In the genomic region with DNA sequence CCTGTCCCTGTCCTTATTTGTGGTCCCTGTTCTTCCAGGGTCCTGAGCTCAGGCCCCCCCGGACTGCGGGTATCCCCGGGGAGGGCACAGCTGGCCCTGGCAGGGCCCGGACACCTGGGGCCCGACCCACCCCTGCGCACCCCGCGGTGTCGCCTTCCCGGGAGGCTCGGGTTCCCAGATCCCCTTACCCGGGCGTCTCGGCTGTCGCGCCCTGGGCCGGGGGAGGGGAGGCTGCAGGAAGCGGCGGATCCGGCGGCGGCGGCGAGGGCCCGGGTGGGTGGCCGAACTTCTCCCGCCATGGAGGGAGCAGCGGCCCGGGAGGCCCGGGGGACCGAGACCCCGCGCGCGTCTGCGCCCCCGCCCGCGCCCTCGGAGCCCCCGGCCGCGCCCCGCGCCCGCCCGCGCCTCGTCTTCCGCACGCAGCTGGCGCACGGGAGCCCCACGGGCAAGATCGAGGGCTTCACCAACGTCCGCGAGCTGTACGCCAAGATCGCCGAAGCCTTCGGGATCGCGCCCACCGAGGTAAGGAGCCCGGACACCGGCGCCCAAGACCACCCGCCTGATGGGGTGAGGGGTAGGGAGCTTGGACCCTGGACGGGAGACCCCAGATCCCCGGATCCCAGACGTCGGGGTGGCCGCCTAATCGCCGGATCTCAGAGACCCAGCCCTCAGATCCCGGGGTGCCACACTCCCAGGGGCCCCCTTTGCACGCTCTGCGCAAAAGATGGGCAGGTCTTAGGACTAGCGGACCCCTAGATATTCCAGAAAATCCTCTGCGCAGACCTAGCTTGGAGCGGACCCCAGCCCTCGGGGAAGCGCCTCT, we compare ENCODE assay signal across 9 cellular contexts. TPM values are rescaled to one million over a fixed set of nuclear protein-coding genes. Genes with fewer than 3 reads are reported as not detected.
A peak's percentile ranks its signal among the peaks of the same experiment; 100 is the strongest.
DNase-seq lines count a peak whose midpoint lies in the region; ATAC-seq, FAIRE-seq and TF ChIP-seq lines count a peak whose summit lies in the region.
"Had no signal": no experiment of that assay in that cellular context is flagged by ENCODE, and none has a peak within 500 bp of the region (broad histone marks: within the 10 kb centered on the region; RNA-seq: fewer than 3 reads in every experiment).

Gene GIPC3 (plus strand): TSS at position 178 of the 823 bp plus-strand sequence. CDS start 120 bp downstream, at position 298.

- no peak for TF ChIP-seq RAD21 in HepG2 (CRISPR knock-in tag; IDR thresholded peaks at IDR 0.05)

- H3K9me3 Mint-ChIP-seq in activated naive CD8-positive, alpha-beta T cell (ENCODE audit: low read depth): no peaks in the 10 kb centered on the region
- H3K9me3 Mint-ChIP-seq in activated naive CD8-positive, alpha-beta T cell treated with anti-CD3 and anti-CD28 coated beads, Interleukin-2, amount 50 U/mL, for 24 hours: no peaks in the 10 kb centered on the region

- no peaks in the 10 kb centered on the region for H3K9me3 ChIP-seq in HepG2 (ENCODE audit: low read length)
- H3K9me3 ChIP-seq in tibial artery: no peaks in the 10 kb centered on the region

- no peak for TF ChIP-seq POLR2A in HepG2 (IDR thresholded peaks at IDR 0.05; ENCODE audit: insufficient read depth in 1 of 2, low read depth in 2 of 2, low read length in 2 of 2)

- TF ChIP-seq EP300 in HepG2 (IDR thresholded peaks at IDR 0.05; ENCODE audit: low read depth in 2 of 2, low read length in 2 of 2) (no peak), HepG2 (CRISPR knock-in tag; IDR thresholded peaks at IDR 0.05; ENCODE audit: borderline replicate concordance) (no peak)

- no peak for FAIRE-seq in HepG2 (lab: Jason Lieb, UNC)

- no peak for DNase-seq in activated naive CD8-positive, alpha-beta T cell treated with anti-CD3 and anti-CD28 coated beads, Interleukin-2, amount 50 U/mL, for 24 hours
- DNase-seq in astrocyte of the cerebellum (ENCODE audit: low read depth) (no peak), HepG2 (ENCODE audit: low spot score) (no peak), tibial artery (no peak), medulla oblongata (ENCODE audit: extremely low spot score) (no peak), DMS 273 (lab: John Stamatoyannopoulos, UW; ENCODE audit: unreplicated experiment) (no peak)

- in situ Hi-C loops in astrocyte of the cerebellum (cut with HindIII; ENCODE audit: low sequenced_read_pairs): no loop called here
- in situ Hi-C loops in HepG2 (cut with HindIII; ENCODE audit: extremely low pct_ligation_motif_present, low pct_unique_long_range_greater_than_20kb): no loop called here

- no peaks in the 10 kb centered on the region for H4K20me1 ChIP-seq in HepG2 (ENCODE audit: insufficient read depth, low read length)

- H3K36me3 ChIP-seq in HepG2 (replicated peaks in 1 of 2; ENCODE audit: control insufficient read depth in 1 of 2, insufficient read depth in 2 of 2, low read length in 2 of 2): no peaks in the 10 kb centered on the region
- H3K36me3 ChIP-seq in tibial artery: peaks cover 0 to 7% (median 6%) of the 10 kb centered on the region in 3 donors

- H3K4me1 ChIP-seq in HepG2 (ENCODE audit: insufficient read depth, low read length): 0 out of 2 replicates have a peak, but pooled peaks cover under 1% of the 10 kb centered on the region
- peaks cover 0 to 29% (median 21%) of the 10 kb centered on the region in 4 donors for H3K4me1 ChIP-seq in tibial artery

- no peak within 1 kb of the TSS for H3K27ac ChIP-seq in HepG2 (ENCODE audit: extremely low read length, insufficient read depth, low read length)
- peak within 1 kb of the TSS in 1 of 2 donors; percentile 17 for H3K27ac ChIP-seq in tibial artery
- H3K27ac ChIP-seq: C4-2B had no signal

- no CpG with 5 or more reads among the region's 84 CpGs for WGBS in HepG2 (ENCODE audit: low lambda C conversion rate)

- H2AFZ ChIP-seq in HepG2 (ENCODE audit: low read length): no peak within 1 kb of the TSS

- POLR2A ChIA-PET in HepG2 (lab: Yijun Ruan, JAX): no interaction called here

- CTCF ChIA-PET in HepG2 (lab: Yijun Ruan, JAX; ENCODE audit: low intra/inter-chr PET ratio, low total read pairs): interaction anchor here (1.4 kb wide), 1 partner anchor 40 kb away, joined by 5 read pairs; no protein-coding TSS in a partner anchor

- peak within 1 kb of the TSS; percentile 51; the same call in 1 of the 2 replicates for H3K4me2 ChIP-seq in HepG2 (ENCODE audit: low read depth, low read length)

- H3K27me3 ChIP-seq in HepG2 (ENCODE audit: control insufficient read depth in 1 of 2, insufficient read depth in 2 of 2, low read length in 2 of 2) (peaks cover 2 to 23% of the 10 kb centered on the region in 2 experiments; a peak in 4 of 5 replicates), tibial artery (peaks cover 0 to 4% of the 10 kb centered on the region in 2 donors)

- H3K36me3 Mint-ChIP-seq in activated naive CD8-positive, alpha-beta T cell: peaks cover 2% of the 10 kb centered on the region
- H3K36me3 Mint-ChIP-seq in activated naive CD8-positive, alpha-beta T cell treated with anti-CD3 and anti-CD28 coated beads, Interleukin-2, amount 50 U/mL, for 24 hours (ENCODE audit: low read depth): no peaks in the 10 kb centered on the region

- ATAC-seq in activated naive CD8-positive, alpha-beta T cell treated with anti-CD3 and anti-CD28 coated beads, Interleukin-2, amount 50 U/mL, for 24 hours: no peak
- ATAC-seq in HepG2: no peak
- ATAC-seq in HG03521 (IDR thresholded peaks at IDR 0.05; ENCODE audit: unreplicated experiment): no peak

- H3K27ac Mint-ChIP-seq in activated naive CD8-positive, alpha-beta T cell: no peak within 1 kb of the TSS
- H3K27ac Mint-ChIP-seq in activated naive CD8-positive, alpha-beta T cell treated with anti-CD3 and anti-CD28 coated beads, Interleukin-2, amount 50 U/mL, for 24 hours: no peak within 1 kb of the TSS

- H3K4me3 Mint-ChIP-seq in activated naive CD8-positive, alpha-beta T cell: peak within 1 kb of the TSS; percentile 44
- H3K4me3 Mint-ChIP-seq in activated naive CD8-positive, alpha-beta T cell treated with anti-CD3 and anti-CD28 coated beads, Interleukin-2, amount 50 U/mL, for 24 hours: no peak within 1 kb of the TSS

- H3K4me3 ChIP-seq in astrocyte of the cerebellum (ENCODE audit: low read depth, low read length) (peak within 1 kb of the TSS; percentile 16), HepG2 (replicated peaks in 1 of 3; ENCODE audit: insufficient read depth in 1 of 3, low read depth in 2 of 3, low read length in 3 of 3) (peak within 1 kb of the TSS in 1 of 3 experiments; percentile 45; a peak in 1 of 6 replicates), tibial artery (peak within 1 kb of the TSS; percentile 37 to 41)

- no peaks in the 10 kb centered on the region for H3K27me3 Mint-ChIP-seq in activated naive CD8-positive, alpha-beta T cell
- H3K27me3 Mint-ChIP-seq in activated naive CD8-positive, alpha-beta T cell treated with anti-CD3 and anti-CD28 coated beads, Interleukin-2, amount 50 U/mL, for 24 hours: no peaks in the 10 kb centered on the region

- H3K79me2 ChIP-seq in HepG2 (ENCODE audit: insufficient read depth, low read length): no peaks in the 10 kb centered on the region

- BruUV-seq in HepG2 (replicated peaks; lab: Mats Ljungman, UMichigan): no TSS peak

- no peak for TF ChIP-seq CTCF in astrocyte of the cerebellum (IDR thresholded peaks at IDR 0.05; ENCODE audit: low read depth, low read length, missing control alignments)
- no peak for TF ChIP-seq CTCF in HepG2 (CRISPR knock-in tag; IDR thresholded peaks at IDR 0.05)
- no peak for TF ChIP-seq CTCF in tibial artery (IDR thresholded peaks at IDR 0.05)

- H3K9ac ChIP-seq in HepG2 (ENCODE audit: insufficient read depth, low read depth, low read length): no peak within 1 kb of the TSS

- peaks cover 3% of the 10 kb centered on the region for H3K4me1 Mint-ChIP-seq in activated naive CD8-positive, alpha-beta T cell (ENCODE audit: low read depth)
- H3K4me1 Mint-ChIP-seq in activated naive CD8-positive, alpha-beta T cell treated with anti-CD3 and anti-CD28 coated beads, Interleukin-2, amount 50 U/mL, for 24 hours: no peaks in the 10 kb centered on the region

- intact Hi-C loops in HepG2 (cut with micrococcal nuclease; ENCODE audit: unreplicated experiment) (no loop called here), tibial artery (cut with DNase I; ENCODE audit: low total_unique reads) (loop anchor here (2.0 kb wide), 1 partner anchor 33 kb away; no protein-coding TSS in a partner anchor)

TF ChIP-seq in HepG2, 621 proteins besides CTCF, POLR2A, EP300 and RAD21:
- TF ChIP-seq ZNF713 (CRISPR knock-in tag; IDR thresholded peaks at IDR 0.05) (no peak), ZNF329 (CRISPR knock-in tag; IDR thresholded peaks at IDR 0.05; ENCODE audit: low read depth) (peak; percentile 91; the same call in 1 of the 2 replicates), HNRNPLL (IDR thresholded peaks at IDR 0.05; ENCODE audit: low read depth, low read length, poor library complexity, severe bottlenecking) (peak; percentile 44), ZNF501 (CRISPR knock-in tag; IDR thresholded peaks at IDR 0.05) (0 out of 2 replicates have a peak, but pooled peaks have one; percentile 29)

RNA-seq across cellular contexts. Expression of gene GIPC3, which starts in this region (rescaled TPM):
- total RNA-seq in HepG2 (2016; rRNA removed; fragmentation: Illumina TruSeq; extraction: Trizol): not detected in 2 replicates
- total RNA-seq in HepG2 (2016; cell fraction: cytosol; rRNA removed; fragmentation: Illumina TruSeq; extraction: Trizol; ENCODE audit: low read depth): not detected in 2 replicates
- total RNA-seq in HepG2 (2016; cell fraction: insoluble cytoplasmic fraction; rRNA removed; fragmentation: Illumina TruSeq; extraction: Trizol): not detected in 2 replicates
- total RNA-seq in HepG2 (2016; cell fraction: membrane; rRNA removed; fragmentation: Illumina TruSeq; extraction: Trizol): not detected in 2 replicates
- total RNA-seq in HepG2 (2016; cell fraction: nucleus; rRNA removed; fragmentation: Illumina TruSeq; extraction: Trizol): not detected in 2 replicates
- polyA plus RNA-seq in HepG2 (2011; rRNA removed): 0.05 and 0.08 TPM in 2 replicates
- 0.01 and 0.03 TPM in 2 replicates for polyA plus RNA-seq in HepG2 (2011; cell fraction: cytosol; rRNA removed)
- 0.14 and 0.17 TPM in 2 replicates for polyA plus RNA-seq in HepG2 (2011; cell fraction: nucleus; rRNA removed)
- polyA plus RNA-seq in HepG2 (2012): 0.04 TPM in 1 of 2 replicates, not detected in the other
- not detected in 2 replicates for polyA plus RNA-seq in HepG2 (2016; cell fraction: cytosol; fragmentation: Illumina TruSeq; extraction: Trizol; ENCODE audit: low read depth)
- polyA plus RNA-seq in HepG2 (2016; cell fraction: insoluble cytoplasmic fraction; fragmentation: Illumina TruSeq; extraction: Trizol; ENCODE audit: low read depth): not detected in 2 replicates
- not detected in 2 replicates for polyA plus RNA-seq in HepG2 (2016; cell fraction: membrane; fragmentation: Illumina TruSeq; extraction: Trizol; ENCODE audit: low read depth)
- not detected in 2 replicates for polyA plus RNA-seq in HepG2 (2016; cell fraction: nucleus; fragmentation: Illumina TruSeq; extraction: Trizol; ENCODE audit: insufficient read depth, low read depth)
- polyA minus RNA-seq in HepG2 (2011; rRNA and poly(A)+ RNA removed; ENCODE audit: low replicate concordance): 0.02 and 5.9 TPM in 2 replicates
- not detected in 2 replicates for polyA minus RNA-seq in HepG2 (2011; cell fraction: cytosol; rRNA and poly(A)+ RNA removed)
- polyA minus RNA-seq in HepG2 (2011; cell fraction: nucleus; rRNA and poly(A)+ RNA removed): not detected in 2 replicates
